22 cellular contexts compared by ENCODE assay signal in genomic region chr11:94629741-94630140, GRCh38.
"Had no signal": no experiment of that assay in that cellular context is flagged by ENCODE, and none has a peak within 500 bp of the region (broad histone marks: within the 10 kb centered on the region; RNA-seq: fewer than 3 reads in every experiment).

No MANE protein-coding gene starts in this region.

- H3K27me3 ChIP-seq: colonic mucosa, hepatocyte, pancreas, tibial artery had no signal

- H3K79me2 ChIP-seq: hepatocyte had no signal

- H3K4me1 Mint-ChIP-seq: activated B cell treated with CpG ODN at 0.5 μM for 24 hours; activated CD4-positive, alpha-beta T cell treated with anti-CD3 and anti-CD28 coated beads for 36 hours; stimulated activated effector memory CD8-positive, alpha-beta T cell treated with anti-CD3 and anti-CD28 coated beads, Interleukin-12 subunit alpha, Interleukin-12 subunit beta, amount 100 ng/mL, for 72 hours; stimulated activated naive CD8-positive, alpha-beta T cell treated with anti-CD3 and anti-CD28 coated beads, Interleukin-15, amount 100 ng/mL, for 72 hours had no signal

- H3K36me3 ChIP-seq: colonic mucosa, pancreas, tibial artery had no signal

- H3K27ac ChIP-seq: colonic mucosa, hepatocyte, pancreas, tibial artery had no signal

- DNase-seq: activated B cell treated with CpG ODN at 0.5 μM for 24 hours; activated CD4-positive, alpha-beta T cell treated with anti-CD3 and anti-CD28 coated beads for 36 hours; activated CD4-positive, alpha-beta T cell treated with anti-CD3 and anti-CD28 coated beads, Interleukin-2, amount 50 U/mL, for 48 hours; activated CD8-positive, alpha-beta memory T cell treated with anti-CD3 and anti-CD28 coated beads, Interleukin-2, amount 50 U/mL, for 48 hours; activated effector memory CD4-positive, alpha-beta T cell treated with Interleukin-2 at 50 U/mL for 16 hours; activated naive CD4-positive, alpha-beta T cell treated with anti-CD3 and anti-CD28 coated beads for 36 hours; activated T-cell treated with anti-CD3 and anti-CD28 coated beads, Interleukin-2, amount 50 U/mL, for 48 hours; amygdala; colonic mucosa; glutamatergic neuron; immature natural killer cell; naive thymus-derived CD8-positive, alpha-beta T cell; pancreas; right cardiac atrium; stimulated activated CD4-positive, alpha-beta T cell treated with anti-CD3 and anti-CD28 coated beads, Interleukin-1b, Interleukin-23, amount 100 ng/mL, for 48 hours; stimulated activated naive CD8-positive, alpha-beta T cell treated with anti-CD3 and anti-CD28 coated beads, Interleukin-15, amount 100 ng/mL, for 72 hours; T1000; tibial artery had no signal

- H3K36me3 Mint-ChIP-seq: stimulated activated effector memory CD8-positive, alpha-beta T cell treated with anti-CD3 and anti-CD28 coated beads, Interleukin-12 subunit alpha, Interleukin-12 subunit beta, amount 100 ng/mL, for 72 hours had no signal

- H3K9me3 ChIP-seq: colonic mucosa, pancreas had no signal

- H3K4me3 ChIP-seq: colonic mucosa, hepatocyte, lung, pancreas, tibial artery had no signal

- H3K4me1 ChIP-seq: colonic mucosa, pancreas, tibial artery had no signal

- H3K27ac Mint-ChIP-seq: activated B cell treated with CpG ODN at 0.5 μM for 24 hours; activated CD4-positive, alpha-beta T cell treated with anti-CD3 and anti-CD28 coated beads for 36 hours; activated naive CD4-positive, alpha-beta T cell treated with anti-CD3 and anti-CD28 coated beads for 36 hours; naive thymus-derived CD8-positive, alpha-beta T cell; stimulated activated effector memory CD8-positive, alpha-beta T cell treated with anti-CD3 and anti-CD28 coated beads, Interleukin-12 subunit alpha, Interleukin-12 subunit beta, amount 100 ng/mL, for 72 hours; stimulated activated naive CD8-positive, alpha-beta T cell treated with anti-CD3 and anti-CD28 coated beads, Interleukin-15, amount 100 ng/mL, for 72 hours; T-helper 1 cell treated with Interleukin-12 subunit alpha and Interleukin-12 subunit beta and Interleukin-4 antibody, amounts not matched to agents 30 μg/mL and 1 μg/mL, for 36 hours had no signal

- H3K4me2 ChIP-seq: hepatocyte had no signal

- H3K4me3 Mint-ChIP-seq: activated B cell treated with CpG ODN at 0.5 μM for 24 hours; activated CD4-positive, alpha-beta T cell treated with anti-CD3 and anti-CD28 coated beads for 36 hours; activated naive CD4-positive, alpha-beta T cell treated with anti-CD3 and anti-CD28 coated beads for 36 hours; naive thymus-derived CD8-positive, alpha-beta T cell; stimulated activated effector memory CD8-positive, alpha-beta T cell treated with anti-CD3 and anti-CD28 coated beads, Interleukin-12 subunit alpha, Interleukin-12 subunit beta, amount 100 ng/mL, for 72 hours; stimulated activated naive CD8-positive, alpha-beta T cell treated with anti-CD3 and anti-CD28 coated beads, Interleukin-15, amount 100 ng/mL, for 72 hours; T-helper 1 cell treated with Interleukin-12 subunit alpha and Interleukin-12 subunit beta and Interleukin-4 antibody, amounts not matched to agents 30 μg/mL and 1 μg/mL, for 36 hours had no signal

- H2AFZ ChIP-seq: hepatocyte had no signal
